In the genomic region with DNA sequence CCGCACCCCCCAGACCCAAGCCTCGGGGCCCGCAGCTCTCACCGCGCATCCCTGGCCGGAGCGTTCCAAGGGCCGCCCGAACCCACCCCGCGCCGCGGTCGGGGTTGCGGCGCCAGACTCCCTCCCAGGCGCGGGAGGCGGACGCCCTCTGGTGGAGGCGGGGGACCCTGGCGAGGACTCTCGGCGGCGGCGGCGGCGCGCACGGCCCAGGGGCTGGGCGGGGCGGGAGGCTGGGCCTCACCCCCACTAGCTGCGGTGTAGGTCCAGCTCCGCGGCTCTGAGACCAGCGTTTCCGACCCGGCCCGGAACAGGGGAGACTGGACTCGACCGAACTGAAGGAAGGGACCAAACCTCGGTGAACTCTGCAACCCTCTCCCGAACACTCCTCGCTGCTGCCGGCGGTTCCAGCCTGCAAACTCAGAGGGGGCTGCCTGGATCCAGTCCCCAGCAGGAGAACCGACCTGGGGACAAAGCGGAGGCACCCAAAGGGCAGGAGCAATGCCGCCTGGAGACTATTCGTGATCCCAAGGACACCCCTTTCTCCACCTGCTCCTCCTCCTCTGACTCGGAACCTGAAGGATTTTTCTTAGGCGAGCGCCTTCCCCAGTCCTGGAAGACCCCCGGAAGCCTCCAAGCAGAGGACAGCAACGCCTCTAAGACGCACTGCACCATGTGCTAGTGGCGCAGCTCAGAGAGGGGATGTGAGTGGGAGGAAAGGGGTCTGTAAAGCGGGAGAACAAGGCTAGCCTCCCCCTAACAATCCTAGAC, we compare ENCODE assay signal across 8 cellular contexts. TPM values are rescaled to one million over a fixed set of nuclear protein-coding genes. Genes with fewer than 3 reads are reported as not detected.
DNase-seq lines count a peak whose midpoint lies in the region; ATAC-seq and TF ChIP-seq lines count a peak whose summit lies in the region.

No MANE protein-coding gene starts in this region.

- no peak for TF ChIP-seq RAD21 in HCT116 (IDR thresholded peaks at IDR 0.05; ENCODE audit: low read depth)

- H3K36me3 ChIP-seq in HCT116 (ENCODE audit: control insufficient read depth in 1 of 2, insufficient read depth in 2 of 2, low read length in 2 of 2) (peaks cover 21% of the 10 kb centered on the region in 2 experiments), heart right ventricle (peaks cover 0 to 53% (median 7%) of the 10 kb centered on the region in 9 donors), upper lobe of left lung (peaks cover 5 to 30% (median 14%) of the 10 kb centered on the region in 4 donors)

- RAD21 ChIA-PET in HCT116 (lab: Charles Lee; ENCODE audit: low non-redundant PET in 1 of 2, low total read pairs in 2 of 2, uncharacterized antibody in 2 of 2, unreplicated experiment in 2 of 2) = no interaction called here

- 0 to 1% (median 1%) methylated on average over 38 to 58 of the region's 58 CpGs for WGBS in adipose tissue, 3 donors
- 1% methylated on average over 54 to 58 of the region's 58 CpGs for WGBS in heart right ventricle, 2 donors
- 0 to 1% methylated on average over 18 to 33 of the region's 58 CpGs for WGBS in upper lobe of left lung, 2 donors

- H3K27me3 ChIP-seq in HCT116 (ENCODE audit: insufficient read depth, low read length) (no peaks in the 10 kb centered on the region), heart right ventricle (no peaks in the 10 kb centered on the region), upper lobe of left lung (no peaks in the 10 kb centered on the region)

- TF ChIP-seq POLR2A in HCT116 (IDR thresholded peaks at IDR 0.05; ENCODE audit: borderline replicate concordance, extremely low read depth, insufficient read depth, insufficient read length) (peak; percentile 38), upper lobe of left lung (IDR thresholded peaks at IDR 0.05) (peak in 2 of 4 donors; percentile 20 to 54)

- CTCF ChIA-PET in HCT116 (lab: Charles Lee) = interaction anchor here (0.6 to 3.3 kb wide), 16 partner anchors 8 to 1112 kb away, joined by 3 to 31 read pairs (median 4); a partner anchor contains a TSS

- H3K4me3 ChIP-seq in GM08714 (ENCODE audit: low read length) (peak overlapping the region; percentile 98), HCT116 (replicated peaks in 1 of 2; ENCODE audit: low read depth in 1 of 2, low read length in 2 of 2) (peak overlapping the region; percentile 67 to 98), heart right ventricle (peak overlapping the region; percentile 54 to 96 (median 80)), upper lobe of left lung (peak overlapping the region; percentile 64 to 84 (median 80))

- POLR2A ChIA-PET in HCT116 (lab: Charles Lee) = interaction anchor here (0.7 to 2.6 kb wide), 5 partner anchors 16 to 264 kb away, joined by 3 to 10 read pairs (median 5); a partner anchor contains a TSS

- peaks cover 8 to 18% of the 10 kb centered on the region in 2 experiments for H3K4me1 ChIP-seq in HCT116 (ENCODE audit: control insufficient read depth in 1 of 2, insufficient read depth in 2 of 2, low read length in 2 of 2)
- H3K4me1 ChIP-seq in heart right ventricle = peaks cover 12 to 71% (median 49%) of the 10 kb centered on the region in 9 donors
- peaks cover 45 to 71% (median 49%) of the 10 kb centered on the region in 4 donors for H3K4me1 ChIP-seq in upper lobe of left lung

- TF ChIP-seq CTCF in HCT116 (IDR thresholded peaks at IDR 0.05 in 2 of 3, conservative IDR thresholded peaks at IDR 0.05 in 1 of 3; ENCODE audit: borderline replicate concordance in 1 of 3, insufficient read depth in 1 of 3, low read depth in 2 of 3, low read length in 2 of 3) = peak in 2 of 3 experiments; percentile 61 to 75; a peak in 4 of 6 replicates
- TF ChIP-seq CTCF in heart right ventricle (IDR thresholded peaks at IDR 0.05) = peak; percentile 78 to 96 (median 90)
- TF ChIP-seq CTCF in upper lobe of left lung (IDR thresholded peaks at IDR 0.05) = peak; percentile 87 to 97 (median 93)

- peak overlapping the region; percentile 84 for H3K27ac ChIP-seq in HCT116 (ENCODE audit: low read depth, low read length)
- H3K27ac ChIP-seq in adipose tissue (ENCODE audit: low read depth, low read length) = peak overlapping the region; percentile 48
- peak overlapping the region; percentile 82 to 97 (median 94) for H3K27ac ChIP-seq in heart right ventricle
- peak overlapping the region; percentile 86 to 97 (median 94) for H3K27ac ChIP-seq in upper lobe of left lung

- H3K9me3 ChIP-seq in HCT116 (ENCODE audit: control insufficient read depth in 1 of 2, insufficient read depth in 1 of 2, low read depth in 1 of 2, low read length in 2 of 2) (no peaks in the 10 kb centered on the region), heart right ventricle (no peaks in the 10 kb centered on the region), upper lobe of left lung (no peaks in the 10 kb centered on the region)

- H2AFZ ChIP-seq in HCT116 (ENCODE audit: low read depth, low read length, poor library complexity, severe bottlenecking) = no peak overlapping the region

- TSS peak; percentile 83 for BruUV-seq in HCT116 (replicated peaks; lab: Mats Ljungman, UMichigan)

- H3K9ac ChIP-seq in HCT116 (ENCODE audit: low read length) = peak overlapping the region; percentile 98

- H4K20me1 ChIP-seq in HCT116 (ENCODE audit: insufficient read depth) = no peaks in the 10 kb centered on the region

- no peaks in the 10 kb centered on the region for H3K9me2 ChIP-seq in HCT116 (ENCODE audit: insufficient read depth)

- H3K79me2 ChIP-seq in HCT116 (ENCODE audit: insufficient read depth, low read length) = peaks cover 30% of the 10 kb centered on the region

- peak overlapping the region; percentile 87 for H3K4me2 ChIP-seq in HCT116 (ENCODE audit: low read length)

- TF ChIP-seq EP300 in upper lobe of left lung (IDR thresholded peaks at IDR 0.05) = no peak

- DNase-seq in HCT116 (ENCODE audit: low read depth, low spot score) = peak; percentile 23
- DNase-seq in MV-4-11 (lab: John Stamatoyannopoulos, UW) = peak; percentile 67
- peak; percentile 80 for DNase-seq in T follicular helper cell (ENCODE audit: low read depth)
- DNase-seq in heart right ventricle = peak; percentile 91 to 93
- DNase-seq in posterior vena cava (ENCODE audit: low spot score) = peak; percentile 96
- peak; percentile 92 to 98 for DNase-seq in upper lobe of left lung

- intact Hi-C loops in HCT116 (cut with micrococcal nuclease) (loop anchor here (1.0 to 10.0 kb wide), 4 partner anchors 135 to 428 kb away; a partner anchor contains a TSS), heart right ventricle (cut with DNase I) (loop anchor here in 7 of 10 donors (1.0 to 10.0 kb wide), 10 partner anchors 60 to 428 kb away; a partner anchor contains a TSS), posterior vena cava (cut with DNase I) (loop anchor here in 1 of 2 donors (10.0 kb wide), 1 partner anchor 148 kb away; no protein-coding TSS in a partner anchor)

- peak; percentile 82 for ATAC-seq in HCT116
- peak; percentile 88 to 95 (median 93) for ATAC-seq in heart right ventricle
- ATAC-seq in upper lobe of left lung (ENCODE audit: low FRiP score in 2 of 2) = peak; percentile 95

TF ChIP-seq in HCT116, 20 proteins besides CTCF, POLR2A, EP300 and RAD21:
- TF ChIP-seq FOSL1 (IDR thresholded peaks at IDR 0.05; ENCODE audit: low read depth) (no peak), EZH2 (IDR thresholded peaks at IDR 0.05) (no peak)

RNA-seq across cellular contexts. Expression of a gene that starts 0.9 kb away (rescaled TPM):
- total RNA-seq in HCT116 (2021; ENCODE audit: unreplicated experiment) (292 TPM), heart right ventricle (100 to 1,000 TPM; 156 to 210 (median 186) TPM), posterior vena cava (100 to 1,000 TPM in 1 of 2 donors, 10 to 100 TPM in 1; 84.2 to 101 TPM), upper lobe of left lung (100 to 1,000 TPM in 3 of 6 donors, 10 to 100 TPM in 2, 1 to 10 TPM in 1; 7.3 to 169 (median 96.9) TPM)
- 171 and 250 TPM in 2 replicates for polyA plus RNA-seq in HCT116 (2012)
- polyA plus RNA-seq in adipose tissue (100 to 1,000 TPM; 160 to 342 (median 246) TPM), heart right ventricle (100 to 1,000 TPM; 135 to 291 TPM)

RNA-seq across cellular contexts. Expression of a gene that starts 6.1 kb away (rescaled TPM):
- 2.9 TPM for total RNA-seq in HCT116 (2021; ENCODE audit: unreplicated experiment)
- 0.73 and 0.99 TPM in 2 replicates for polyA plus RNA-seq in HCT116 (2012)
- 1 to 10 TPM; 1.4 to 4.5 (median 3.1) TPM for polyA plus RNA-seq in adipose tissue
- 1 to 10 TPM in 7 of 10 donors, under 1 TPM in 3; 0.38 to 4.7 (median 1.9) TPM for total RNA-seq in heart right ventricle
- 1 to 10 TPM; 1.6 to 6.1 TPM for polyA plus RNA-seq in heart right ventricle
- 1 to 10 TPM; 1.4 to 5.8 TPM for total RNA-seq in posterior vena cava
- total RNA-seq in upper lobe of left lung = 100 to 1,000 TPM in 1 of 6 donors, 10 to 100 TPM in 4, 1 to 10 TPM in 1; 9.3 to 133 (median 14.6) TPM

RNA-seq across cellular contexts. Expression of a gene that starts 6.9 kb away (rescaled TPM):
- total RNA-seq in HCT116 (2021; ENCODE audit: unreplicated experiment) (5.9 TPM), heart right ventricle (1 to 10 TPM; 4.1 to 8.7 (median 5.8) TPM), posterior vena cava (1 to 10 TPM; 4.0 to 4.2 TPM), upper lobe of left lung (10 to 100 TPM in 1 of 6 donors, 1 to 10 TPM in 5; 4.1 to 26.2 (median 6.8) TPM)
- 6.3 TPM in 2 replicates for polyA plus RNA-seq in HCT116 (2012)
- polyA plus RNA-seq in adipose tissue (1 to 10 TPM; 2.7 to 6.9 (median 3.3) TPM), heart right ventricle (1 to 10 TPM; 2.8 to 8.0 TPM)

RNA-seq across cellular contexts. Expression of a gene that starts 39.4 kb away (rescaled TPM):
- total RNA-seq in HCT116 (2021; ENCODE audit: unreplicated experiment) = 1.2 TPM
- 0.06 TPM in 1 of 2 replicates, not detected in the other for polyA plus RNA-seq in HCT116 (2012)
- polyA plus RNA-seq in adipose tissue = 1,000 to 10,000 TPM in 1 of 3 donors, 100 to 1,000 TPM in 1, 1 to 10 TPM in 1; 7.5 to 1,282 (median 263) TPM
- not detected for total RNA-seq in heart right ventricle
- 1 to 10 TPM in 1 of 2 donors, under 1 TPM in 1; 0.58 to 2.0 TPM for polyA plus RNA-seq in heart right ventricle
- not detected for total RNA-seq in posterior vena cava
- total RNA-seq in upper lobe of left lung = 1,000 to 10,000 TPM in 2 of 6 donors, 100 to 1,000 TPM in 4; 241 to 4,380 (median 659) TPM

RNA-seq across cellular contexts. Expression of a gene that starts 51.2 kb away (rescaled TPM):
- 4.8 TPM for total RNA-seq in HCT116 (2021; ENCODE audit: unreplicated experiment)
- 4.1 and 5.5 TPM in 2 replicates for polyA plus RNA-seq in HCT116 (2012)
- polyA plus RNA-seq in adipose tissue = 10 to 100 TPM; 10.1 to 18.1 (median 13.9) TPM
- 10 to 100 TPM; 29.2 to 47.0 (median 39.6) TPM for total RNA-seq in heart right ventricle
- 10 to 100 TPM; 36.9 to 52.3 TPM for polyA plus RNA-seq in heart right ventricle
- total RNA-seq in posterior vena cava = 10 to 100 TPM; 15.1 to 20.6 TPM
- 10 to 100 TPM; 20.2 to 46.0 (median 27.3) TPM for total RNA-seq in upper lobe of left lung

Comparison
In these comparisons a context has a peak if more than half of its experiments do, and no peak if none do; other contexts are left out.
1. Peak in every context shown above with its lines: DNase-seq, ATAC-seq, H3K4me3 ChIP-seq and H3K27ac ChIP-seq.
2. DNase-seq: peak in every context shown above with its lines; median percentile 96 in posterior vena cava; 95 in upper lobe of left lung; 92 in heart right ventricle; 80 in T follicular helper cell; 67 in MV-4-11; 23 in HCT116.